8 cellular contexts compared by ENCODE assay signal in the genomic region with DNA sequence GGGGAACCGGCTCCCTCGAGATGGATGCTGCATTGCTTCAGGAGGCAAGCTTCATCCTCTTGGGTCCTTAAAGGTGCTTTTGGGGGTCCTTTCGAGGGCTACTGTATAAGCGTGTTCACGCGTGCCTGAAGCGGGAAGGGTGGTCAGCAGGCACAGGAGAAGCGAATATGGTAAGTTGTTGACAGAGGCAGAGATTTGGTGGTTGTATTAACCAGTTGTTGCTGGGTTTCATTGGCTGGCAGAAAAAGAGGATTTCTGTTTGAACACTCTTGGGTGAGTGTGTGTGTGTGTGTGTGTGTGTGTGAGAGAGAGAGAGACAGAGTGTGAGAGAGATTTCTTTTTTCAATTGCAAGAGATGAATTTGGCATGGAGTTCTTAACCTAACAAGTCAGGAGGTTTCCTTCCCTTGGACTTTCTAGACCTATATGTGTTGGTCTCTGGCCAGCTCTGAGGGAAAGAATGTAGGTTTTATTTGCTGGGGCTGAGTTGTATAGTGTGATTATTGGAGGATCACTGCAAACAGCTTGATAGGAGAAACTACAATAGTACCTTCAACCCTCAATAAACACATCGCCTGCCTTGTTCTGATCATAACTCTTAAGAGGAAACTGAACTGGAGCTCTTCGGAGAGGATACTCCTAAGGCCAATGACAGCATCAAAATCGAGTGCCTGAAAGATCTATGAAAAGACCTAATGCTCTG. TPM values are rescaled to one million over a fixed set of nuclear protein-coding genes. Genes with fewer than 3 reads are reported as not detected.
DNase-seq lines count a peak whose midpoint lies in the region; ATAC-seq and TF ChIP-seq lines count a peak whose summit lies in the region.

No MANE protein-coding gene starts in this region.

- no peak overlapping the region for H3K27ac Mint-ChIP-seq in neural crest cell (ENCODE audit: unreplicated experiment)

- peaks cover 29% of the 10 kb centered on the region for H3K4me1 Mint-ChIP-seq in neural crest cell

- POLR2A ChIA-PET in RWPE1 (lab: Yijun Ruan, JAX; ENCODE audit: low non-redundant PET), result interaction anchor here (0.6 to 1.0 kb wide), 5 partner anchors 17 to 364 kb away, joined by 3 to 9 read pairs (median 3); no protein-coding TSS in a partner anchor

- no peaks in the 10 kb centered on the region for H3K9me3 Mint-ChIP-seq in neural crest cell

- no peaks in the 10 kb centered on the region for H3K36me3 Mint-ChIP-seq in neural crest cell (ENCODE audit: low read depth)

- CTCF ChIA-PET in RWPE1 (lab: Yijun Ruan, JAX), result interaction anchor here (0.5 to 2.2 kb wide), 8 partner anchors 10 to 446 kb away, joined by 3 to 17 read pairs (median 4); no protein-coding TSS in a partner anchor

- peak overlapping the region; percentile 91 for H3K4me3 Mint-ChIP-seq in neural crest cell

- peak; percentile 4 for ATAC-seq in GM21619 (IDR thresholded peaks at IDR 0.05; ENCODE audit: unreplicated experiment)
- ATAC-seq in HG02610 (IDR thresholded peaks at IDR 0.05; ENCODE audit: unreplicated experiment), result no peak
- ATAC-seq in HG02973 (IDR thresholded peaks at IDR 0.05; ENCODE audit: unreplicated experiment), result no peak

- no peaks in the 10 kb centered on the region for H3K27me3 ChIP-seq in BLaER1 treated with 17β-estradiol and CSF1 and Interleukin-3, amounts not matched to agents 10 nM and 100 nM
- H3K27me3 ChIP-seq in endocrine pancreas (ENCODE audit: control insufficient read depth, insufficient read depth, low read length), result no peaks in the 10 kb centered on the region

- H3K27me3 Mint-ChIP-seq in neural crest cell (ENCODE audit: low read depth), result peaks cover 5% of the 10 kb centered on the region

- H3K9ac ChIP-seq in BLaER1 treated with 17β-estradiol and CSF1 and Interleukin-3, amounts not matched to agents 10 nM and 100 nM, result peak overlapping the region; percentile 92 to 98 (median 96)
- H3K9ac ChIP-seq in endocrine pancreas (ENCODE audit: control insufficient read depth, insufficient read depth, low read length), result peak overlapping the region; percentile 88

- H3K36me3 ChIP-seq in BLaER1 treated with 17β-estradiol and CSF1 and Interleukin-3, amounts not matched to agents 10 nM and 100 nM, result no peaks in the 10 kb centered on the region
- no peaks in the 10 kb centered on the region for H3K36me3 ChIP-seq in endocrine pancreas (ENCODE audit: control insufficient read depth, insufficient read depth, low read length)

- no peak for TF ChIP-seq CTCF in RWPE1 (conservative IDR thresholded peaks at IDR 0.05; ENCODE audit: low read depth)
- no peak for TF ChIP-seq CTCF in neural crest cell (conservative IDR thresholded peaks at IDR 0.05)

- H3K4me3 ChIP-seq in BLaER1 treated with 17β-estradiol and CSF1 and Interleukin-3, amounts not matched to agents 10 nM and 100 nM, result peak overlapping the region; percentile 75 to 91 (median 86)
- peak overlapping the region; percentile 93 for H3K4me3 ChIP-seq in endocrine pancreas (ENCODE audit: control insufficient read depth, insufficient read depth, low read length)

- H3K27ac ChIP-seq in BLaER1 treated with 17β-estradiol and CSF1 and Interleukin-3, amounts not matched to agents 10 nM and 100 nM, result peak overlapping the region; percentile 89 to 98 (median 93); a peak in 21 of 22 replicates
- peak overlapping the region; percentile 84 for H3K27ac ChIP-seq in RWPE1

- no peak for DNase-seq in RWPE1 (ENCODE audit: low spot score)
- DNase-seq in neural crest cell (ENCODE audit: low read depth, low spot score), result peak; percentile 4
- no peak for DNase-seq in iPS-NIHi7 (ENCODE audit: extremely low spot score)

- peak overlapping the region; percentile 83 to 98 (median 91) for H3K4me2 ChIP-seq in BLaER1 treated with 17β-estradiol and CSF1 and Interleukin-3, amounts not matched to agents 10 nM and 100 nM

- H4K20me1 ChIP-seq in BLaER1 treated with 17β-estradiol and CSF1 and Interleukin-3, amounts not matched to agents 10 nM and 100 nM, result peaks cover 6 to 47% (median 26%) of the 10 kb centered on the region in 11 experiments; a peak in 15 of 22 replicates

- no peaks in the 10 kb centered on the region for H3K9me3 ChIP-seq in BLaER1 treated with 17β-estradiol and CSF1 and Interleukin-3, amounts not matched to agents 10 nM and 100 nM (replicated peaks in 1 of 11)
- no peaks in the 10 kb centered on the region for H3K9me3 ChIP-seq in endocrine pancreas (ENCODE audit: control insufficient read depth, low read length)

- peaks cover 28 to 37% (median 35%) of the 10 kb centered on the region in 10 experiments for H3K4me1 ChIP-seq in BLaER1 treated with 17β-estradiol and CSF1 and Interleukin-3, amounts not matched to agents 10 nM and 100 nM
- H3K4me1 ChIP-seq in endocrine pancreas (ENCODE audit: control insufficient read depth, insufficient read depth, low read length), result peaks cover 21% of the 10 kb centered on the region

RNA-seq across cellular contexts. Expression of a gene that starts 1.1 kb away (rescaled TPM):
- total RNA-seq in neural crest cell, result 21.7 and 25.5 TPM in 2 replicates
